Comparison of ENCODE assay signal across 10 cellular contexts in genomic region chr15:31402511-31403056, GRCh38.
DNase-seq lines count a peak whose midpoint lies in the region; TF ChIP-seq lines count a peak whose summit lies in the region.
"Had no signal": no experiment of that assay in that cellular context is flagged by ENCODE, and none has a peak within 500 bp of the region (broad histone marks: within the 10 kb centered on the region; RNA-seq: fewer than 3 reads in every experiment).

No MANE protein-coding gene starts in this region.

- peaks cover 0 to 3% of the 10 kb centered on the region in 2 donors for H3K4me1 ChIP-seq in uterus
- peaks cover 0 to 35% (median 23%) of the 10 kb centered on the region in 6 donors for H3K4me1 ChIP-seq in spleen

- no peaks in the 10 kb centered on the region for H3K9me3 ChIP-seq in uterus
- H3K9me3 ChIP-seq in spleen, result no peaks in the 10 kb centered on the region
- H3K9me3 ChIP-seq: colonic mucosa had no signal

- TF ChIP-seq CTCF in choroid plexus epithelial cell (conservative IDR thresholded peaks at IDR 0.05; ENCODE audit: low read depth, low read length) (no peak), uterus (IDR thresholded peaks at IDR 0.05) (no peak), spleen (IDR thresholded peaks at IDR 0.05 in 8 of 11, conservative IDR thresholded peaks at IDR 0.05 in 3 of 11) (no peak)

- intact Hi-C loops in uterus (cut with DNase I; ENCODE audit: low total_unique reads) (no loop called here), spleen (cut with DNase I; ENCODE audit: low total_unique reads) (no loop called here)

- no peak overlapping the region for H3K4me3 ChIP-seq in choroid plexus epithelial cell (ENCODE audit: low read depth, low read length)
- no peak overlapping the region for H3K4me3 ChIP-seq in uterus
- H3K4me3 ChIP-seq in spleen, result no peak overlapping the region
- H3K4me3 ChIP-seq: colonic mucosa had no signal

- no peaks in the 10 kb centered on the region for H3K27me3 ChIP-seq in uterus
- H3K27me3 ChIP-seq in spleen (replicated peaks in 1 of 7), result no peaks in the 10 kb centered on the region
- H3K27me3 ChIP-seq: colonic mucosa had no signal

- peak overlapping the region; percentile 35 to 61 for H3K27ac ChIP-seq in uterus
- H3K27ac ChIP-seq in spleen, result no peak overlapping the region
- H3K27ac ChIP-seq: colonic mucosa had no signal

- no peaks in the 10 kb centered on the region for H3K36me3 ChIP-seq in uterus
- H3K36me3 ChIP-seq in spleen, result no peaks in the 10 kb centered on the region
- H3K36me3 ChIP-seq: colonic mucosa had no signal

- DNase-seq in NCI-H82 (lab: John Stamatoyannopoulos, UW) (peak; percentile 33), NCI-H82 treated with DMSO at 0.1 percent for 48 hours (lab: John Stamatoyannopoulos, UW; ENCODE audit: unreplicated experiment) (no peak), choroid plexus epithelial cell (ENCODE audit: low read depth) (peak; percentile 78), left kidney (ENCODE audit: low read depth, low spot score) (peak; percentile 80), uterus (peak in 1 of 2 donors; percentile 58), T-helper 1 cell (no peak), spleen (no peak)
- no peak for DNase-seq in stimulated activated naive CD4-positive, alpha-beta T cell (lab: John Stamatoyannopoulos, UW)
- DNase-seq: colonic mucosa, NCI-H774 had no signal

- TF ChIP-seq POLR2A in uterus (IDR thresholded peaks at IDR 0.05) (no peak), spleen (IDR thresholded peaks at IDR 0.05) (no peak)

- 83 to 91% (median 85%) methylated on average over 9 to 13 of the region's 13 CpGs for WGBS in spleen, 5 donors

Comparison
In these comparisons a context has a peak if more than half of its experiments do, and no peak if none do; other contexts are left out.
1. DNase-seq: peak in NCI-H82 (single experiment), choroid plexus epithelial cell (single experiment) and left kidney (single experiment); none in NCI-H82 treated with DMSO at 0.1 percent for 48 hours (single experiment), T-helper 1 cell (0 of 5), stimulated activated naive CD4-positive, alpha-beta T cell (0 of 6) and spleen (single experiment).
2. H3K27ac ChIP-seq: peak in uterus (2 of 2); none in spleen (0 of 8).